In the genomic region with DNA sequence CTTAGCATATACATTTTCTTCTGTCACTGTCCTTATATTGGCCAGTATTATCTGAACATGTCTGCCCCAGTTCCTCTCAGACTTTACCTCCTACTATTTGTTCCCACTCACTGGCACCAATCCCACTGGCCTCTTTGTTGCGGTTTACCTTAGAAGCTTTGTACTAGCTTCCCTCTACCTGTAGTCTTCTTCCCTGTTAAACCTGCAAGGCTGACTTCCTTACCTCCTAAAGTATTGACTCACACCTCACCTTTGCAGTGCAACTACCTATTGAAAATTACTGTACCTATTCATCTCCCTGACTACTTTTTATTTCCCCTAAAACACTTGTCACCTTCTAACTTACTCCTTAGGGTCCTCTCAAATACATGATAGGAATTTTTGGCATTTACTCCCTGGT, we compare ENCODE assay signal across 18 cellular contexts.
DNase-seq lines count a peak whose midpoint lies in the region; ATAC-seq, FAIRE-seq and TF ChIP-seq lines count a peak whose summit lies in the region.
"Had no signal": no experiment of that assay in that cellular context is flagged by ENCODE, and none has a peak within 500 bp of the region (broad histone marks: within the 10 kb centered on the region; RNA-seq: fewer than 3 reads in every experiment).

No MANE protein-coding gene starts in this region.

- H3K4ac ChIP-seq in H9 (ENCODE audit: low read depth, low read length), result no peak overlapping the region

- H2BK120ac ChIP-seq in H9 (ENCODE audit: low read depth, low read length, poor library complexity, severe bottlenecking), result no peak overlapping the region

- DNase-seq in H9 (no peak), RWPE2 (ENCODE audit: low spot score) (no peak), epithelial cell of esophagus (ENCODE audit: low read depth) (peak; percentile 65), keratinocyte (ENCODE audit: low read depth, low spot score) (no peak), germinal center (ENCODE audit: low spot score) (no peak), T-helper 9 cell (no peak)
- DNase-seq: C1 segment of cervical spinal cord; Caco-2; CD8-positive, alpha-beta T cell; DMS153; DND-41; GOT3; HCEC 1CT had no signal

- H3K9ac ChIP-seq in H9 (ENCODE audit: extremely low read depth, insufficient read length, low read length) (no peak overlapping the region), keratinocyte (ENCODE audit: control insufficient read depth, extremely low read depth, insufficient read depth, low read length) (no peak overlapping the region)

- dilution Hi-C loops in keratinocyte (cut with MboI; ENCODE audit: extremely low pct_ligation_motif_present, low sequenced_read_pairs), result no loop called here

- H3K4me1 Mint-ChIP-seq in H9, result peaks cover 14 to 18% of the 10 kb centered on the region in 2 experiments

- H3K27me3 ChIP-seq in H9 (ENCODE audit: insufficient read depth, low read length) (no peaks in the 10 kb centered on the region), RWPE2 (ENCODE audit: insufficient read depth, poor library complexity, severe bottlenecking) (no peaks in the 10 kb centered on the region), keratinocyte (ENCODE audit: control insufficient read depth, extremely low read depth, insufficient read depth, low read length) (no peaks in the 10 kb centered on the region)

- no peak overlapping the region for H2BK5ac ChIP-seq in H9 (ENCODE audit: insufficient read length, low read length)

- H2AFZ ChIP-seq in H9 (ENCODE audit: low read length), result no peak overlapping the region
- H2AFZ ChIP-seq in keratinocyte (ENCODE audit: control insufficient read depth, low read length), result no peak overlapping the region

- H4K8ac ChIP-seq in H9 (replicated peaks; ENCODE audit: insufficient read length, low read depth, low read length), result no peak overlapping the region

- H3K27ac Mint-ChIP-seq in H9, result peak overlapping the region in 2 of 3 experiments; percentile 7 to 12; a peak in 2 of 7 replicates
- H3K27ac Mint-ChIP-seq: CD8-positive, alpha-beta T cell had no signal

- no peak overlapping the region for H4K5ac ChIP-seq in H9 (ENCODE audit: insufficient read length, low read depth, low read length)

- ATAC-seq in RWPE2 (ENCODE audit: low read depth), result 0 out of 3 replicates have a peak, but pooled peaks have one; percentile 23
- ATAC-seq in HG02642 (IDR thresholded peaks at IDR 0.05; ENCODE audit: poor library complexity, unreplicated experiment), result no peak
- no peak for ATAC-seq in GM19324 (IDR thresholded peaks at IDR 0.05; ENCODE audit: low FRiP score, unreplicated experiment)
- ATAC-seq: CD8-positive, alpha-beta T cell had no signal

- H2BK20ac ChIP-seq in H9 (ENCODE audit: low read depth, low read length, poor library complexity, severe bottlenecking), result no peak overlapping the region

- H3K4me3 ChIP-seq in RWPE2 (ENCODE audit: severe bottlenecking), result no peak overlapping the region
- H3K4me3 ChIP-seq in epithelial cell of esophagus (ENCODE audit: low read length), result no peak overlapping the region
- no peak overlapping the region for H3K4me3 ChIP-seq in keratinocyte (ENCODE audit: control insufficient read depth in 2 of 3, extremely low read depth in 1 of 3, insufficient read depth in 2 of 3, low read depth in 1 of 3, low read length in 3 of 3)

- H3K23ac ChIP-seq in H9 (ENCODE audit: insufficient read length, low read depth, low read length), result no peak overlapping the region

- H3T11ph ChIP-seq in H9 (ENCODE audit: low read length), result no peak overlapping the region

- no peak overlapping the region for H3K56ac ChIP-seq in H9 (ENCODE audit: insufficient read length, low read depth, low read length)

- FAIRE-seq in keratinocyte (lab: Jason Lieb, UNC), result peak; percentile 55
- FAIRE-seq: G401.6, GM12892, GM19239 had no signal

- H3K14ac ChIP-seq in H9 (ENCODE audit: insufficient read depth, low read length), result no peak overlapping the region

- no peaks in the 10 kb centered on the region for H3K79me1 ChIP-seq in H9 (ENCODE audit: insufficient read depth, low read depth, low read length, poor library complexity, severe bottlenecking)

- no peak overlapping the region for H4K91ac ChIP-seq in H9 (ENCODE audit: insufficient read length, low read depth, low read length)

- TF ChIP-seq CTCF in H9 (conservative IDR thresholded peaks at IDR 0.05), result no peak
- no peak for TF ChIP-seq CTCF in RWPE2 (IDR thresholded peaks at IDR 0.05; ENCODE audit: poor library complexity, severe bottlenecking)
- no peak for TF ChIP-seq CTCF in epithelial cell of esophagus (IDR thresholded peaks at IDR 0.05; ENCODE audit: insufficient read depth, low read depth, low read length, missing control alignments)
- TF ChIP-seq CTCF in keratinocyte (optimal IDR thresholded peaks at IDR 0.05 in 1 of 3, IDR thresholded peaks at IDR 0.05 in 1 of 3, conservative IDR thresholded peaks at IDR 0.05 in 1 of 3; ENCODE audit: extremely low read depth in 1 of 3, insufficient read depth in 2 of 3, low read length in 3 of 3), result no peak

- H3K4me3 Mint-ChIP-seq in H9, result no peak overlapping the region
- H3K4me3 Mint-ChIP-seq: CD8-positive, alpha-beta T cell had no signal

- no peaks in the 10 kb centered on the region; the same call in 1 of the 2 replicates for H3K4me1 ChIP-seq in H9 (ENCODE audit: insufficient read depth, low read length)
- H3K4me1 ChIP-seq in RWPE2 (ENCODE audit: insufficient read depth, poor library complexity, severe bottlenecking), result peaks cover 5% of the 10 kb centered on the region
- H3K4me1 ChIP-seq in keratinocyte (ENCODE audit: control insufficient read depth, extremely low read depth, insufficient read depth, low read length), result peaks cover 14% of the 10 kb centered on the region

- H3K79me2 ChIP-seq in H9 (ENCODE audit: insufficient read depth, low read length), result no peaks in the 10 kb centered on the region
- peaks cover 12% of the 10 kb centered on the region for H3K79me2 ChIP-seq in keratinocyte (ENCODE audit: control insufficient read depth, insufficient read depth, low read length)

- H3K27ac ChIP-seq in H9 (ENCODE audit: insufficient read length, low read depth, low read length) (no peak overlapping the region), RWPE2 (ENCODE audit: poor library complexity, severe bottlenecking) (no peak overlapping the region), keratinocyte (ENCODE audit: control insufficient read depth, insufficient read depth, low read length) (no peak overlapping the region)

- no peaks in the 10 kb centered on the region for H3K9me3 Mint-ChIP-seq in H9
- H3K9me3 Mint-ChIP-seq: CD8-positive, alpha-beta T cell had no signal

- no peak overlapping the region for H3K18ac ChIP-seq in H9 (ENCODE audit: insufficient read length, low read depth, low read length)

- no CpG with 5 or more reads among the region's 1 CpG for WGBS in H9 (ENCODE audit: extremely low coverage, insufficient read length, low lambda C conversion rate)

- H2BK12ac ChIP-seq in H9 (ENCODE audit: insufficient read length, low read depth, low read length), result no peak overlapping the region

- no peaks in the 10 kb centered on the region for H3K9me3 ChIP-seq in H9 (ENCODE audit: control insufficient read depth, low read depth, low read length)
- H3K9me3 ChIP-seq in RWPE2 (ENCODE audit: severe bottlenecking), result no peaks in the 10 kb centered on the region
- no peaks in the 10 kb centered on the region for H3K9me3 ChIP-seq in keratinocyte (ENCODE audit: control insufficient read depth, low read depth, low read length)
- H3K9me3 ChIP-seq: Caco-2 had no signal

- no peaks in the 10 kb centered on the region for H4K20me1 ChIP-seq in H9 (ENCODE audit: control insufficient read depth, insufficient read depth, insufficient read length)
- no peaks in the 10 kb centered on the region for H4K20me1 ChIP-seq in keratinocyte (ENCODE audit: control insufficient read depth, extremely low read depth, insufficient read depth, low read length)

- no peaks in the 10 kb centered on the region for H3K27me3 Mint-ChIP-seq in H9 (ENCODE audit: low read depth)

- H3K36me3 ChIP-seq in RWPE2 (ENCODE audit: low read depth) (no peaks in the 10 kb centered on the region), keratinocyte (ENCODE audit: control insufficient read depth in 2 of 2, extremely low read depth in 1 of 2, insufficient read depth in 2 of 2, low read length in 2 of 2) (no peaks in the 10 kb centered on the region)

- H3K23me2 ChIP-seq in H9 (ENCODE audit: insufficient read length, low read depth, low read length, poor library complexity, severe bottlenecking), result no peaks in the 10 kb centered on the region

- no peaks in the 10 kb centered on the region for H3K36me3 Mint-ChIP-seq in H9 (ENCODE audit: insufficient read depth in 1 of 3, low read depth in 3 of 3)
- H3K36me3 Mint-ChIP-seq: CD8-positive, alpha-beta T cell had no signal

- H2BK15ac ChIP-seq in H9 (ENCODE audit: low read depth, low read length), result no peak overlapping the region

- no peak overlapping the region for H3K4me2 ChIP-seq in H9 (ENCODE audit: insufficient read depth, insufficient read length, low read length)
- no peak overlapping the region for H3K4me2 ChIP-seq in keratinocyte (ENCODE audit: control insufficient read depth, extremely low read depth, insufficient read depth, low read depth, low read length)

- H3K9me1 ChIP-seq in keratinocyte (ENCODE audit: control insufficient read depth, extremely low read depth, insufficient read depth, low read length), result no peaks in the 10 kb centered on the region

- H2AK5ac ChIP-seq in H9 (ENCODE audit: insufficient read length, low read length), result no peak overlapping the region
